22 cellular contexts compared by ENCODE assay signal in the genomic region with DNA sequence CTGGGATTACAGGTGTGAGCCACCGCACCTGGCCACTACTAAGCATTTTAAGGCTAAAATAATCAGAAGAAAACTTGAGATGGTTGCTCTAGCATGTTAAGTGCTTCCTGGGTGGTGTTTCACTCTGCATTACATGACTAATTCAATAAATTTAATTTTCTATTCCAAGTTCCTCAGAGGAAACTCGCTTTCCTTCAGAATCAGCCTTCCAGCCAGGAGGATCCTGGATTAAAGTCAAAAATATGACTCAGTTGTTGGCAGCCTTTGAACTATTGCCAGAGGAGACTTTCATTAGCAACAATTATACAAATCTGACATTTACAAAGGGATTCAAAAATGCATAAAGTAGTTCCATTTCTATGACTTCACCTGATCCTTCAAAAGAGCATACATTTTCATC.
DNase-seq lines count a peak whose midpoint lies in the region; ATAC-seq and TF ChIP-seq lines count a peak whose summit lies in the region.
"Had no signal": no experiment of that assay in that cellular context is flagged by ENCODE, and none has a peak within 500 bp of the region (broad histone marks: within the 10 kb centered on the region; RNA-seq: fewer than 3 reads in every experiment).

No MANE protein-coding gene starts in this region.

- in situ Hi-C loops in astrocyte of the spinal cord (cut with HindIII; ENCODE audit: low sequenced_read_pairs), result no loop called here

- no peak for ATAC-seq in GM19467 (IDR thresholded peaks at IDR 0.05; ENCODE audit: unreplicated experiment)
- ATAC-seq: T-cell had no signal

- no peak for TF ChIP-seq CTCF in astrocyte of the spinal cord (IDR thresholded peaks at IDR 0.05; ENCODE audit: low read depth, low read length)

- DNase-seq in EH (ENCODE audit: low read depth) (peak; percentile 37), NCI-H446 (lab: John Stamatoyannopoulos, UW) (peak; percentile 78 to 92), astrocyte of the spinal cord (ENCODE audit: low read depth, low spot score) (peak; percentile 59), kidney tubule cell (ENCODE audit: low spot score) (peak; percentile 71), NCI-H1092 treated with DMSO at 0.1 percent for 48 hours (lab: John Stamatoyannopoulos, UW) (no peak), NCI-H1930 (lab: John Stamatoyannopoulos, UW) (no peak), occipital lobe (lab: John Stamatoyannopoulos, UW) (no peak)
- DNase-seq: activated CD4-positive, alpha-beta T cell treated with anti-CD3 and anti-CD28 coated beads, Interleukin-2, amount 10 ng/mL, durations not matched to agents 24 days and 14 days; activated CD8-positive, alpha-beta memory T cell treated with anti-CD3 and anti-CD28 coated beads, Interleukin-2, amount 50 U/mL, for 4 hours; aorta; CD4-positive, alpha-beta memory T cell; colonic mucosa; DND-41; left cardiac atrium; MV-4-11; NCI-H2029; NCI-H524; nephron progenitor cell; SHP77; T-cell; testis had no signal

- H3K4me3 ChIP-seq in astrocyte of the spinal cord (ENCODE audit: low read depth, low read length), result no peak overlapping the region
- H3K4me3 ChIP-seq: colonic mucosa, testis had no signal

Comparison
In these comparisons a context has a peak if more than half of its experiments do, and no peak if none do; other contexts are left out.
1. DNase-seq: peak in EH (single experiment), NCI-H446 (2 of 2), astrocyte of the spinal cord (single experiment) and kidney tubule cell (single experiment); none in NCI-H1092 treated with DMSO at 0.1 percent for 48 hours (single experiment), NCI-H1930 (0 of 2) and occipital lobe (single experiment).